ENCODE assay signal across 8 cellular contexts in the genomic region with DNA sequence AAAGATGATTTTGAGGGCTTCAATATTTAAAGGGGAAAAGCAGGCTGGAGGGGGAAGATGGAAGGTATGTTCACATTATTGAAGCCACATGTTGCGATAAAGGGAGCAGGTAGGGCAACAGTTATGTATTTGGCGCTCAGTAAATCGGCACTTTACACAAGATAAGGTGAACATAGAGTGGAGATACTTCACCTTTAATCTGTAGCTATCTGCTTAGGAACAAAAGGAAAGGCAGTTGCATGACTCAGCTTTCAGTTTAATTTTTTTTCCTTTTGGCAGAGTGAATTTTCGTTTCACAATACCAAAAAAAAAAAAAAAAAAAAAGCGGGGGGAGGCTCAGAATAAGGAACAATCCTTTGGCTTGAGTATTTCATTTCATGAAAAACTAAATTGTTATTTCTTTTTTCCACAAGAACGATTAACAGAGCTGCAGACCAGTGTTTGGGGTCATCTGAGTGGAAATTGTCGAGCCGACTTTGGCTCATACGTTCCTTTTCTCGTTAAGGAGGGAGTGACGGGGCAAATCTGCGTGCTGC. TPM values are rescaled to one million over a fixed set of nuclear protein-coding genes. Genes with fewer than 3 reads are reported as not detected.
A peak's percentile ranks its signal among the peaks of the same experiment; 100 is the strongest.
DNase-seq lines count a peak whose midpoint lies in the region; ATAC-seq and TF ChIP-seq lines count a peak whose summit lies in the region.

No MANE protein-coding gene starts in this region.

- POLR2A ChIA-PET in CD8-positive, alpha-beta memory T cell (lab: Charles Lee), result interaction anchor here (0.5 to 3.0 kb wide), 14 partner anchors 9 to 1566 kb away, joined by 3 to 25 read pairs (median 5); partner anchors contain the start of genes ITPKB and PARP1
- POLR2A ChIA-PET in activated CD8-positive, alpha-beta T cell treated with anti-CD3 and anti-CD28 coated beads, Interleukin-2, amount 10 ng/mL, durations not matched to agents 7 days and 5 days (lab: Charles Lee), result interaction anchor here (0.6 to 4.3 kb wide), 12 partner anchors 8 to 1473 kb away, joined by 3 to 26 read pairs (median 4); partner anchors contain the start of gene ITPKB

- peak overlapping the region; percentile 93 to 98 (median 97) for H3K27ac Mint-ChIP-seq in CD8-positive, alpha-beta memory T cell
- peak overlapping the region; percentile 96 for H3K27ac Mint-ChIP-seq in activated CD8-positive, alpha-beta T cell treated with anti-CD3 and anti-CD28 coated beads, Interleukin-2, amount 10 ng/mL, durations not matched to agents 7 days and 5 days

- H3K9me3 Mint-ChIP-seq in CD8-positive, alpha-beta memory T cell, result peaks cover 9 to 15% (median 14%) of the 10 kb centered on the region in 5 donors
- peaks cover 28% of the 10 kb centered on the region for H3K9me3 Mint-ChIP-seq in activated CD8-positive, alpha-beta T cell treated with anti-CD3 and anti-CD28 coated beads, Interleukin-2, amount 10 ng/mL, durations not matched to agents 7 days and 5 days (ENCODE audit: insufficient read depth)

- peak overlapping the region; percentile 75 for H3K4me3 ChIP-seq in CD8-positive, alpha-beta memory T cell (ENCODE audit: low read length)
- H3K4me3 ChIP-seq in hepatocyte, result peak overlapping the region; percentile 38
- H3K4me3 ChIP-seq in skeletal muscle satellite cell (ENCODE audit: low read length), result peak overlapping the region; percentile 87

- H3K36me3 Mint-ChIP-seq in CD8-positive, alpha-beta memory T cell, result peaks cover 5 to 19% (median 15%) of the 10 kb centered on the region in 3 donors
- H3K36me3 Mint-ChIP-seq in activated CD8-positive, alpha-beta T cell treated with anti-CD3 and anti-CD28 coated beads, Interleukin-2, amount 10 ng/mL, durations not matched to agents 7 days and 5 days (ENCODE audit: low read depth), result peaks cover 13% of the 10 kb centered on the region

- no peaks in the 10 kb centered on the region for H4K20me1 ChIP-seq in hepatocyte (ENCODE audit: insufficient read depth, poor library complexity, severe bottlenecking)

- no peaks in the 10 kb centered on the region for H3K36me3 ChIP-seq in CD8-positive, alpha-beta memory T cell (ENCODE audit: insufficient read depth, low read length)
- H3K36me3 ChIP-seq in hepatocyte (replicated peaks; ENCODE audit: insufficient read depth, low read depth) (no peaks in the 10 kb centered on the region), skeletal muscle satellite cell (ENCODE audit: insufficient read depth, low read length) (no peaks in the 10 kb centered on the region)

- peak overlapping the region; percentile 94 for H3K9ac ChIP-seq in skeletal muscle satellite cell (ENCODE audit: low read depth, low read length)

- TF ChIP-seq CTCF in hepatocyte (IDR thresholded peaks at IDR 0.05; ENCODE audit: poor library complexity), result no peak

- peaks cover 0 to 3% of the 10 kb centered on the region in 2 donors for H3K27me3 Mint-ChIP-seq in CD8-positive, alpha-beta memory T cell
- no peaks in the 10 kb centered on the region for H3K27me3 Mint-ChIP-seq in activated CD8-positive, alpha-beta T cell treated with anti-CD3 and anti-CD28 coated beads, Interleukin-2, amount 10 ng/mL, durations not matched to agents 7 days and 5 days (ENCODE audit: low read depth)

- CTCF ChIA-PET in CD8-positive, alpha-beta memory T cell (lab: Charles Lee), result interaction anchor here (1.1 to 2.1 kb wide), 5 partner anchors 13 to 531 kb away, joined by 3 to 7 read pairs (median 5); partner anchors contain the start of gene PARP1
- CTCF ChIA-PET in activated CD8-positive, alpha-beta T cell treated with anti-CD3 and anti-CD28 coated beads, Interleukin-2, amount 10 ng/mL, durations not matched to agents 7 days and 5 days (lab: Charles Lee), result interaction anchor here (0.7 to 2.1 kb wide), 3 partner anchors 13 to 939 kb away, joined by 3 to 4 read pairs (median 4); no protein-coding TSS in a partner anchor

- H3K27ac ChIP-seq in CD8-positive, alpha-beta memory T cell (ENCODE audit: low read depth, low read length), result peak overlapping the region; percentile 94
- H3K27ac ChIP-seq in hepatocyte, result peak overlapping the region; percentile 93

- ATAC-seq in activated CD8-positive, alpha-beta T cell treated with anti-CD3 and anti-CD28 coated beads, Interleukin-2, amount 10 ng/mL, durations not matched to agents 7 days and 5 days, result no peak

- no peak for DNase-seq in CD8-positive, alpha-beta memory T cell
- DNase-seq in HT1080 (ENCODE audit: low read depth), result peak; percentile 66
- DNase-seq in activated CD8-positive, alpha-beta T cell treated with anti-CD3 and anti-CD28 coated beads, Interleukin-2, amount 10 ng/mL, durations not matched to agents 7 days and 5 days, result no peak
- DNase-seq in hepatocyte (ENCODE audit: low spot score), result peak; percentile 32
- DNase-seq in globus pallidus (ENCODE audit: low spot score), result no peak
- DNase-seq in central memory CD4-positive, alpha-beta T cell, result no peak
- no peak for DNase-seq in NK-92 treated with Interleukin-12 subunit alpha and Interleukin-12 subunit beta, amount 100 ng/mL, for 24 hours (lab: John Stamatoyannopoulos, UW)

- H3K4me1 ChIP-seq in CD8-positive, alpha-beta memory T cell (ENCODE audit: insufficient read depth, low read length), result peaks cover 43% of the 10 kb centered on the region
- H3K4me1 ChIP-seq in hepatocyte (ENCODE audit: insufficient read depth) (peaks cover 14% of the 10 kb centered on the region), skeletal muscle satellite cell (ENCODE audit: control insufficient read depth, insufficient read depth, low read length) (peaks cover 14% of the 10 kb centered on the region)

- peak overlapping the region; percentile 86 to 95 (median 89) for H3K4me3 Mint-ChIP-seq in CD8-positive, alpha-beta memory T cell
- H3K4me3 Mint-ChIP-seq in activated CD8-positive, alpha-beta T cell treated with anti-CD3 and anti-CD28 coated beads, Interleukin-2, amount 10 ng/mL, durations not matched to agents 7 days and 5 days, result peak overlapping the region; percentile 84

- H3K9me2 ChIP-seq in hepatocyte (replicated peaks; ENCODE audit: insufficient read depth), result no peaks in the 10 kb centered on the region

- H3K4me1 Mint-ChIP-seq in CD8-positive, alpha-beta memory T cell, result peaks cover 38 to 51% (median 47%) of the 10 kb centered on the region in 3 donors
- peaks cover 25% of the 10 kb centered on the region for H3K4me1 Mint-ChIP-seq in activated CD8-positive, alpha-beta T cell treated with anti-CD3 and anti-CD28 coated beads, Interleukin-2, amount 10 ng/mL, durations not matched to agents 7 days and 5 days (ENCODE audit: low read depth)

- peaks cover 35% of the 10 kb centered on the region for H3K79me2 ChIP-seq in hepatocyte

- no peaks in the 10 kb centered on the region for H3K27me3 ChIP-seq in CD8-positive, alpha-beta memory T cell (ENCODE audit: insufficient read depth, low read length, poor library complexity, severe bottlenecking)
- H3K27me3 ChIP-seq in hepatocyte, result no peaks in the 10 kb centered on the region
- H3K27me3 ChIP-seq in skeletal muscle satellite cell (ENCODE audit: control insufficient read depth, insufficient read depth, low read length), result no peaks in the 10 kb centered on the region

- H2AFZ ChIP-seq in hepatocyte, result peak overlapping the region; percentile 59

- H3K9me3 ChIP-seq in CD8-positive, alpha-beta memory T cell (ENCODE audit: low read length), result peaks cover 12% of the 10 kb centered on the region
- no peaks in the 10 kb centered on the region for H3K9me3 ChIP-seq in hepatocyte (ENCODE audit: low read depth)
- no peaks in the 10 kb centered on the region for H3K9me3 ChIP-seq in skeletal muscle satellite cell (replicated peaks; ENCODE audit: low read length)

- H3K4me2 ChIP-seq in hepatocyte (peak overlapping the region; percentile 84), skeletal muscle satellite cell (ENCODE audit: low read length) (peak overlapping the region; percentile 99)

- WGBS in hepatocyte (ENCODE audit: low lambda C conversion rate, missing lambda C conversion rate), result 9% methylated on average over 12 of the region's 12 CpGs

RNA-seq across cellular contexts. Expression of gene COQ8A, which starts 1.1 kb away (rescaled TPM):
- 10 to 100 TPM; 30.7 to 35.2 TPM for total RNA-seq in CD8-positive, alpha-beta memory T cell
- 43.6 TPM for polyA plus RNA-seq in CD8-positive, alpha-beta memory T cell
- total RNA-seq in HT1080 (2014; rRNA removed; shearing (Covaris generic)), result 35.8 and 38.6 TPM in 2 replicates
- 24.2 and 25.8 TPM in 2 replicates for polyA plus RNA-seq in HT1080 (2015; cell fraction: cytosol; rRNA removed)
- polyA plus RNA-seq in HT1080 (2015; cell fraction: nucleus; rRNA removed), result 47.6 and 48.4 TPM in 2 replicates
- total RNA-seq in activated CD8-positive, alpha-beta T cell treated with anti-CD3 and anti-CD28 coated beads, Interleukin-2, amount 10 ng/mL, durations not matched to agents 7 days and 5 days, result 10 to 100 TPM; 12.1 to 16.4 TPM
- total RNA-seq in hepatocyte, result 20.7 and 22.9 TPM in 2 replicates
- 19.2 and 26.4 TPM in 2 replicates for polyA plus RNA-seq in hepatocyte
- 3.8 and 7.0 TPM in 2 replicates for total RNA-seq in skeletal muscle satellite cell (2012; rRNA removed)

Comparison
In these comparisons a context has a peak if more than half of its experiments do, and no peak if none do; other contexts are left out.
1. DNase-seq: peak in HT1080 (single experiment) and hepatocyte (single experiment); none in CD8-positive, alpha-beta memory T cell (0 of 5), activated CD8-positive, alpha-beta T cell treated with anti-CD3 and anti-CD28 coated beads, Interleukin-2, amount 10 ng/mL, durations not matched to agents 7 days and 5 days (single experiment), globus pallidus (single experiment), central memory CD4-positive, alpha-beta T cell (single experiment) and NK-92 treated with Interleukin-12 subunit alpha and Interleukin-12 subunit beta, amount 100 ng/mL, for 24 hours (single experiment).
2. Peak in every context shown above with its lines, with median percentiles within 50 percentile points of each other: H3K4me3 ChIP-seq.